ENCODE assay signal across 10 cellular contexts in genomic region chr4:85762204-85762884, GRCh38.
DNase-seq lines count a peak whose midpoint lies in the region; ATAC-seq and TF ChIP-seq lines count a peak whose summit lies in the region.
"Had no signal": no experiment of that assay in that cellular context is flagged by ENCODE, and none has a peak within 500 bp of the region (broad histone marks: within the 10 kb centered on the region; RNA-seq: fewer than 3 reads in every experiment).

No MANE protein-coding gene starts in this region.

- POLR2A ChIA-PET in AG04450 (lab: Yijun Ruan, JAX) (interaction anchor here (1.0 to 1.4 kb wide), 3 partner anchors 17 to 287 kb away, joined by 3 to 7 read pairs (median 3); partner anchors contain the start of gene ARHGAP24), SK-N-SH (lab: Yijun Ruan, JAX) (no interaction called here)

- H3K27ac ChIP-seq in AG04450 (ENCODE audit: low read depth, low read length) = peak overlapping the region; percentile 79
- peak overlapping the region; percentile 3 to 88; a peak in 3 of 4 replicates for H3K27ac ChIP-seq in SK-N-SH (ENCODE audit: low read depth in 2 of 2, low read length in 1 of 2)
- H3K27ac ChIP-seq: C4-2B had no signal

- no peaks in the 10 kb centered on the region for H3K36me3 ChIP-seq in SK-N-SH (replicated peaks in 1 of 2; ENCODE audit: control insufficient read depth in 1 of 2, insufficient read depth in 2 of 2, low read length in 1 of 2)

- H3K27me3 ChIP-seq in AG04450 (ENCODE audit: control insufficient read depth, insufficient read depth, low read length) (no peaks in the 10 kb centered on the region), SK-N-SH (ENCODE audit: insufficient read depth) (no peaks in the 10 kb centered on the region)

- peaks cover 6 to 8% of the 10 kb centered on the region in 2 experiments for H3K4me1 ChIP-seq in SK-N-SH (ENCODE audit: control insufficient read depth in 1 of 2, insufficient read depth in 2 of 2, low read depth in 1 of 2, low read length in 1 of 2)

- TF ChIP-seq EP300 in SK-N-SH (IDR thresholded peaks at IDR 0.05; ENCODE audit: borderline replicate concordance in 1 of 2, low read depth in 1 of 2, low read length in 1 of 2) = no peak

- H2AFZ ChIP-seq in SK-N-SH (ENCODE audit: low read depth) = peak overlapping the region; percentile 44

- peak overlapping the region; percentile 35 for H3K4me2 ChIP-seq in SK-N-SH

- CTCF ChIA-PET in AG04450 (lab: Charles Lee) = interaction anchor here (0.6 to 6.4 kb wide), 11 partner anchors 9 to 614 kb away, joined by 3 to 55 read pairs (median 5); no protein-coding TSS in a partner anchor
- CTCF ChIA-PET in SK-N-SH (lab: Yijun Ruan, JAX) = interaction anchor here (0.8 to 3.0 kb wide), 6 partner anchors 12 to 614 kb away, joined by 3 to 21 read pairs (median 4); no protein-coding TSS in a partner anchor

- DNase-seq in AG04450 (ENCODE audit: low read depth, low spot score) = peak; percentile 65
- DNase-seq in SK-N-SH = no peak
- peak; percentile 93 for DNase-seq in fibroblast of mammary gland (ENCODE audit: low read depth)
- DNase-seq in non-pigmented ciliary epithelial cell (ENCODE audit: low read depth) = peak; percentile 79
- no peak for DNase-seq in Ammon's horn (ENCODE audit: low spot score)
- no peak for DNase-seq in NCI-H2029 treated with DMSO at 0.1 percent for 48 hours (lab: John Stamatoyannopoulos, UW)
- no peak for DNase-seq in DMS 273 treated with DMSO at 0.1 percent for 48 hours (lab: John Stamatoyannopoulos, UW)
- DNase-seq: occipital lobe had no signal

- no peaks in the 10 kb centered on the region for H4K20me1 ChIP-seq in SK-N-SH (ENCODE audit: insufficient read depth)

- H3K9ac ChIP-seq in SK-N-SH = peak overlapping the region; percentile 50; the same call in 1 of the 2 replicates

- TF ChIP-seq CTCF in AG04450 (IDR thresholded peaks at IDR 0.05; ENCODE audit: low read depth, low read length) (no peak), SK-N-SH (IDR thresholded peaks at IDR 0.05) (no peak), fibroblast of mammary gland (conservative IDR thresholded peaks at IDR 0.05; ENCODE audit: control insufficient read depth, insufficient read depth, low read depth, low read length) (no peak)

- no peak for TF ChIP-seq RAD21 in SK-N-SH (IDR thresholded peaks at IDR 0.05; ENCODE audit: low read length)

- 51% methylated on average over 6 of the region's 6 CpGs for WGBS in SK-N-SH (ENCODE audit: low lambda C conversion rate)

- no peaks in the 10 kb centered on the region for H3K79me2 ChIP-seq in SK-N-SH (ENCODE audit: insufficient read depth)

- H3K9me2 ChIP-seq in SK-N-SH = no peaks in the 10 kb centered on the region

- peak overlapping the region; percentile 11; the same call in 1 of the 2 replicates for H3K4me3 ChIP-seq in AG04450 (ENCODE audit: low read depth, low read length)
- no peak overlapping the region; a peak in 1 of 4 replicates for H3K4me3 ChIP-seq in SK-N-SH (ENCODE audit: low read depth in 2 of 2, low read length in 1 of 2)
- H3K4me3 ChIP-seq in fibroblast of mammary gland (ENCODE audit: control insufficient read depth, low read depth, low read length) = no peak overlapping the region

- ATAC-seq in HG03571 (IDR thresholded peaks at IDR 0.05; ENCODE audit: unreplicated experiment) = no peak

- H3K9me3 ChIP-seq in AG04450 (ENCODE audit: control insufficient read depth, insufficient read depth, low read length) (no peaks in the 10 kb centered on the region), SK-N-SH (no peaks in the 10 kb centered on the region)

- H3F3A ChIP-seq in SK-N-SH (replicated peaks; ENCODE audit: insufficient read depth) = peaks cover 25% of the 10 kb centered on the region

TF ChIP-seq in SK-N-SH, 30 proteins besides CTCF, POLR2A, EP300 and RAD21:
- TF ChIP-seq PBX3 (IDR thresholded peaks at IDR 0.05) (no peak), FOSL2 (IDR thresholded peaks at IDR 0.05; ENCODE audit: borderline replicate concordance, low read depth) (0 out of 2 replicates have a peak, but pooled peaks have one; percentile 21), GATA2 (CRISPR knock-in tag; IDR thresholded peaks at IDR 0.05) (no peak)
TF ChIP-seq in SK-N-SH: peak in this region for 1.

Comparison
In these comparisons a context has a peak if more than half of its experiments do, and no peak if none do; other contexts are left out.
1. DNase-seq: peak in AG04450 (single experiment), fibroblast of mammary gland (single experiment) and non-pigmented ciliary epithelial cell (single experiment); none in SK-N-SH (single experiment), Ammon's horn (single experiment), NCI-H2029 treated with DMSO at 0.1 percent for 48 hours (single experiment) and DMS 273 treated with DMSO at 0.1 percent for 48 hours (single experiment).